Comparison of ENCODE assay signal across 5 cellular contexts in genomic region chr9:33567776-33568175, GRCh38. TPM values are rescaled to one million over a fixed set of nuclear protein-coding genes. Genes with fewer than 3 reads are reported as not detected.
"Had no signal": no experiment of that assay in that cellular context is flagged by ENCODE, and none has a peak within 500 bp of the region (broad histone marks: within the 10 kb centered on the region; RNA-seq: fewer than 3 reads in every experiment).

No MANE protein-coding gene starts in this region.

RNA-seq across cellular contexts. Expression of gene ANKRD18B, which starts 43.7 kb away (rescaled TPM):
- total RNA-seq: activated CD8-positive, alpha-beta T cell treated with anti-CD3 and anti-CD28 coated beads, Interleukin-2, amount 10 ng/mL, durations not matched to agents 7 days and 5 days; activated naive CD8-positive, alpha-beta T cell treated with anti-CD3 and anti-CD28 coated beads, Interleukin-2, amount 10 ng/mL, durations not matched to agents 7 days and 5 days; adrenal gland; aorta; breast epithelium had no signal
- polyA plus RNA-seq: adrenal gland, aorta had no signal
